17 cellular contexts compared by ENCODE assay signal in genomic region chr4:107044170-107044569, GRCh38. TPM values are rescaled to one million over a fixed set of nuclear protein-coding genes. Genes with fewer than 3 reads are reported as not detected.
DNase-seq lines count a peak whose midpoint lies in the region; ATAC-seq and TF ChIP-seq lines count a peak whose summit lies in the region.
"Had no signal": no experiment of that assay in that cellular context is flagged by ENCODE, and none has a peak within 500 bp of the region (broad histone marks: within the 10 kb centered on the region; RNA-seq: fewer than 3 reads in every experiment).

No MANE protein-coding gene starts in this region.

- no peaks in the 10 kb centered on the region for H3K36me3 ChIP-seq in cardiac muscle cell
- H3K36me3 ChIP-seq in right atrium auricular region: no peaks in the 10 kb centered on the region
- H3K36me3 ChIP-seq in PC-3 (ENCODE audit: low read depth, low read length): no peaks in the 10 kb centered on the region
- H3K36me3 ChIP-seq in testis (ENCODE audit: low read depth, missing control alignments): no peaks in the 10 kb centered on the region
- no peaks in the 10 kb centered on the region for H3K36me3 ChIP-seq in gastroesophageal sphincter
- H3K36me3 ChIP-seq: SJCRH30 had no signal

- no peaks in the 10 kb centered on the region for H4K20me1 ChIP-seq in PC-3 (ENCODE audit: low read length)

- H3F3A ChIP-seq in PC-3 (ENCODE audit: low read length, unreplicated experiment): no peaks in the 10 kb centered on the region

- H2AFZ ChIP-seq in PC-3 (ENCODE audit: low read length): no peak overlapping the region

- no peak overlapping the region for H3K27ac ChIP-seq in cardiac muscle cell
- H3K27ac ChIP-seq in right atrium auricular region: no peak overlapping the region
- no peak overlapping the region for H3K27ac ChIP-seq in PC-3 (ENCODE audit: low read length)
- no peak overlapping the region for H3K27ac ChIP-seq in testis
- no peak overlapping the region for H3K27ac ChIP-seq in gastroesophageal sphincter
- H3K27ac ChIP-seq: SJCRH30 had no signal

- H3K4me1 ChIP-seq in cardiac muscle cell (ENCODE audit: low read depth) (no peaks in the 10 kb centered on the region), right atrium auricular region (no peaks in the 10 kb centered on the region), PC-3 (ENCODE audit: insufficient read depth, low read length) (no peaks in the 10 kb centered on the region), testis (no peaks in the 10 kb centered on the region), gastroesophageal sphincter (no peaks in the 10 kb centered on the region)
- H3K4me1 ChIP-seq: SJCRH30 had no signal

- no peak overlapping the region for H3K4me3 ChIP-seq in cardiac muscle cell
- no peak overlapping the region for H3K4me3 ChIP-seq in right atrium auricular region
- H3K4me3 ChIP-seq in PC-3 (ENCODE audit: low read length): no peak overlapping the region
- no peak overlapping the region for H3K4me3 ChIP-seq in fibroblast of mammary gland (ENCODE audit: control insufficient read depth, low read depth, low read length)
- no peak overlapping the region for H3K4me3 ChIP-seq in testis
- H3K4me3 ChIP-seq in gastroesophageal sphincter: no peak overlapping the region
- H3K4me3 ChIP-seq: SJCRH30 had no signal

- intact Hi-C loops in PC-3 (cut with micrococcal nuclease): loop anchor here (2.0 kb wide), 1 partner anchor 139 kb away; no protein-coding TSS in a partner anchor
- intact Hi-C loops in testis (cut with DNase I; ENCODE audit: low total_unique reads): no loop called here

- BruUV-seq in PC-3 (replicated peaks; lab: Mats Ljungman, UMichigan): no TSS peak

- H3K9me3 ChIP-seq in cardiac muscle cell (ENCODE audit: low read depth) (no peaks in the 10 kb centered on the region), right atrium auricular region (peaks cover 0 to 23% of the 10 kb centered on the region in 2 donors), PC-3 (ENCODE audit: low read length) (no peaks in the 10 kb centered on the region), testis (no peaks in the 10 kb centered on the region), gastroesophageal sphincter (peaks cover 0 to 7% (median 0%) of the 10 kb centered on the region in 3 donors)
- H3K9me3 ChIP-seq: SJCRH30 had no signal

- TF ChIP-seq CTCF in cardiac muscle cell (IDR thresholded peaks at IDR 0.05; ENCODE audit: low read depth, low read length) (peak; percentile 17), right atrium auricular region (IDR thresholded peaks at IDR 0.05) (no peak), PC-3 (conservative IDR thresholded peaks at IDR 0.05; ENCODE audit: low read depth, low read length) (peak; percentile 37), fibroblast of mammary gland (conservative IDR thresholded peaks at IDR 0.05; ENCODE audit: control insufficient read depth, insufficient read depth, low read depth, low read length) (peak; percentile 41), testis (IDR thresholded peaks at IDR 0.05) (no peak), gastroesophageal sphincter (IDR thresholded peaks at IDR 0.05) (no peak)

- H3K79me2 ChIP-seq in PC-3 (ENCODE audit: low read length): no peaks in the 10 kb centered on the region

- POLR2A ChIA-PET in PC-3 (lab: Charles Lee; ENCODE audit: unreplicated experiment): no interaction called here

- ATAC-seq in PC-3: no peak
- ATAC-seq in HG03095 (IDR thresholded peaks at IDR 0.05; ENCODE audit: unreplicated experiment): no peak
- no peak for ATAC-seq in gastroesophageal sphincter
- ATAC-seq: stimulated activated naive B cell treated with anti-CD40 and anti-IgM and Interleukin-4, amounts not matched to agents 10 μg/mL and 1 μg/mL and 100 μg/mL, for 72 hours had no signal

- no peak overlapping the region for H3K4me2 ChIP-seq in PC-3 (ENCODE audit: low read length)

- 46 to 69% methylated on average over 1 of the region's 1 CpG for whole genome bisulfite sequencing in testis, 2 donors
- WGBS in gastroesophageal sphincter (ENCODE audit: low coverage in 1 of 2), 2 donors: 36 to 62% methylated on average over 1 of the region's 1 CpG

- CTCF ChIA-PET in PC-3 (lab: Charles Lee): no interaction called here

- TF ChIP-seq POLR2A in testis (IDR thresholded peaks at IDR 0.05) (no peak), gastroesophageal sphincter (IDR thresholded peaks at IDR 0.05) (no peak)

- DNase-seq in cardiac muscle cell (ENCODE audit: low read depth in 1 of 2, low spot score in 1 of 2) (no peak), right atrium auricular region (ENCODE audit: low spot score) (no peak), PC-3 (peak; percentile 28), fibroblast of mammary gland (ENCODE audit: low read depth) (peak; percentile 44), testis (peak; percentile 22)
- no peak for DNase-seq in activated CD4-positive, alpha-beta T cell treated with anti-CD3 and anti-CD28 coated beads for 1 hour
- DNase-seq: activated CD4-positive, CD25-positive, alpha-beta regulatory T cell; activated T-cell treated with anti-CD3 and anti-CD28 coated beads, Interleukin-2, amount 50 U/mL, for 1 hour; aorta; midbrain; NCI-H1417 treated with DMSO at 0.1 percent for 48 hours; stimulated activated CD4-positive, alpha-beta T cell treated with anti-CD3 and anti-CD28 coated beads, Interleukin-4, amount 100 ng/mL, for 1 hour; stimulated activated naive B cell treated with anti-CD40 and anti-IgM and Interleukin-4, amounts not matched to agents 10 μg/mL and 1 μg/mL and 100 μg/mL, for 72 hours had no signal

- peaks cover 26% of the 10 kb centered on the region for H3K27me3 ChIP-seq in cardiac muscle cell
- H3K27me3 ChIP-seq in right atrium auricular region: no peaks in the 10 kb centered on the region
- no peaks in the 10 kb centered on the region for H3K27me3 ChIP-seq in PC-3 (ENCODE audit: low read length)
- H3K27me3 ChIP-seq in testis: no peaks in the 10 kb centered on the region
- H3K27me3 ChIP-seq in gastroesophageal sphincter: peaks cover 9% of the 10 kb centered on the region
- H3K27me3 ChIP-seq: SJCRH30 had no signal

- no peak for TF ChIP-seq EP300 in gastroesophageal sphincter (IDR thresholded peaks at IDR 0.05)

- H3K9ac ChIP-seq in PC-3 (ENCODE audit: low read length): no peak overlapping the region

- no peaks in the 10 kb centered on the region for H3K9me2 ChIP-seq in PC-3 (replicated peaks; ENCODE audit: low read length)

RNA-seq across cellular contexts. Expression of gene DKK2, which starts 8.1 kb away (rescaled TPM):
- 0.06 and 0.07 TPM in 2 replicates for total RNA-seq in cardiac muscle cell
- polyA plus RNA-seq in cardiac muscle cell: 0.23 TPM in 1 of 2 replicates, not detected in the other
- total RNA-seq in right atrium auricular region: 1 to 10 TPM; 1.8 to 4.1 TPM
- not detected in 2 replicates for total RNA-seq in PC-3 (2014; rRNA removed)
- under 1 TPM in 1 of 2 donors, not detected in 1; 0.62 TPM for total RNA-seq in testis
- polyA plus RNA-seq in testis (ENCODE audit: insufficient read depth, low read depth, low replicate concordance): 0.21 TPM
- total RNA-seq in gastroesophageal sphincter: 1 to 10 TPM in 1 of 4 donors, under 1 TPM in 2, not detected in 1; 0.27 to 1.8 (median 0.27) TPM
- total RNA-seq: NCI-H460 had no signal

Comparison
In these comparisons a context has a peak if more than half of its experiments do, and no peak if none do; other contexts are left out.
1. CTCF ChIP-seq: peak in cardiac muscle cell (single experiment), PC-3 (single experiment) and fibroblast of mammary gland (single experiment); none in right atrium auricular region (0 of 2), testis (0 of 3) and gastroesophageal sphincter (0 of 4).
2. DNase-seq: peak in PC-3 (single experiment), fibroblast of mammary gland (single experiment) and testis (single experiment); none in cardiac muscle cell (0 of 2), right atrium auricular region (single experiment) and activated CD4-positive, alpha-beta T cell treated with anti-CD3 and anti-CD28 coated beads for 1 hour (single experiment).